1 cellular context compared by ENCODE assay signal in genomic region chr11:121722431-121723256, GRCh38.
TF ChIP-seq lines count a peak whose summit lies in the region.

No MANE protein-coding gene starts in this region.

TF ChIP-seq in HepG2, 621 proteins besides CTCF, POLR2A, EP300 and RAD21 (continued from another document and continues in another):
- TF ChIP-seq ZBTB39 (CRISPR knock-in tag; IDR thresholded peaks at IDR 0.05) (no peak), ZMYM3 (CRISPR knock-in tag; IDR thresholded peaks at IDR 0.05) (0 out of 2 replicates have a peak, but pooled peaks have one; percentile 13), ZNF282 (IDR thresholded peaks at IDR 0.05; ENCODE audit: partially characterized antibody) (no peak), ZNF225 (CRISPR knock-in tag; IDR thresholded peaks at IDR 0.05) (peak; percentile 70; the same call in 1 of the 2 replicates), ZFYVE20 (CRISPR knock-in tag; IDR thresholded peaks at IDR 0.05; ENCODE audit: borderline replicate concordance, low read depth) (no peak), IKZF1 (IDR thresholded peaks at IDR 0.05) (no peak), TARDBP (CRISPR knock-in tag; IDR thresholded peaks at IDR 0.05) (no peak), SSRP1 (CRISPR knock-in tag; IDR thresholded peaks at IDR 0.05) (no peak), EED (CRISPR knock-in tag; IDR thresholded peaks at IDR 0.05) (no peak), AGO2 (optimal IDR thresholded peaks at IDR 0.05; ENCODE audit: low read depth, low read length) (no peak), ZNF556 (CRISPR knock-in tag; IDR thresholded peaks at IDR 0.05; ENCODE audit: borderline replicate concordance) (peak; percentile 66; the same call in 1 of the 2 replicates), YY1 (IDR thresholded peaks at IDR 0.05; ENCODE audit: insufficient read depth, insufficient replicate concordance, low read depth, low read length) (no peak), TCF7 (IDR thresholded peaks at IDR 0.05; ENCODE audit: low read depth) (no peak), RARA (CRISPR knock-in tag; IDR thresholded peaks at IDR 0.05) (peak; percentile 75), ETS1 (CRISPR knock-in tag; IDR thresholded peaks at IDR 0.05) (no peak), CEBPG (CRISPR knock-in tag; IDR thresholded peaks at IDR 0.05) (peak; percentile 51), MED8 (CRISPR knock-in tag; IDR thresholded peaks at IDR 0.05; ENCODE audit: insufficient replicate concordance) (peak; percentile 65), CEBPZ (IDR thresholded peaks at IDR 0.05; ENCODE audit: low read length) (no peak), SMAD1 (CRISPR knock-in tag; IDR thresholded peaks at IDR 0.05; ENCODE audit: borderline replicate concordance, low read depth) (no peak), CREB1 (IDR thresholded peaks at IDR 0.05) (no peak), CREB1 (CRISPR knock-in tag; IDR thresholded peaks at IDR 0.05) (no peak), NFRKB (IDR thresholded peaks at IDR 0.05) (no peak), NFIC (IDR thresholded peaks at IDR 0.05; ENCODE audit: low read length) (no peak), SETDB1 (CRISPR knock-in tag; IDR thresholded peaks at IDR 0.05; ENCODE audit: borderline replicate concordance) (no peak), ZNF672 (CRISPR knock-in tag; IDR thresholded peaks at IDR 0.05) (no peak), SOX13 (IDR thresholded peaks at IDR 0.05) (peak; percentile 67), SOX13 (CRISPR knock-in tag; conservative IDR thresholded peaks at IDR 0.05 in 1 of 2, IDR thresholded peaks at IDR 0.05 in 1 of 2) (peak in 1 of 2 experiments; percentile 91; a peak in 2 of 4 replicates), HDAC1 (CRISPR knock-in tag; IDR thresholded peaks at IDR 0.05) (peak; percentile 62; the same call in 1 of the 2 replicates), RELA (CRISPR knock-in tag; IDR thresholded peaks at IDR 0.05) (no peak), FOXP4 (CRISPR knock-in tag; IDR thresholded peaks at IDR 0.05) (peak; percentile 78), ZFP82 (CRISPR knock-in tag; IDR thresholded peaks at IDR 0.05; ENCODE audit: borderline replicate concordance) (no peak), SMARCC2 (IDR thresholded peaks at IDR 0.05) (no peak), TRIM24 (CRISPR knock-in tag; IDR thresholded peaks at IDR 0.05) (peak; percentile 62; the same call in 1 of the 2 replicates), CBX5 (CRISPR knock-in tag; IDR thresholded peaks at IDR 0.05; ENCODE audit: borderline replicate concordance) (peak; percentile 86; the same call in 1 of the 2 replicates), ZNF552 (CRISPR knock-in tag; IDR thresholded peaks at IDR 0.05; ENCODE audit: borderline replicate concordance) (peak; percentile 88; the same call in 1 of the 2 replicates), ZNF83 (CRISPR knock-in tag; IDR thresholded peaks at IDR 0.05; ENCODE audit: borderline replicate concordance) (no peak), ZHX1 (CRISPR knock-in tag; IDR thresholded peaks at IDR 0.05; ENCODE audit: low read depth) (peak; percentile 78), MIER2 (CRISPR knock-in tag; IDR thresholded peaks at IDR 0.05) (peak; percentile 67; the same call in 1 of the 2 replicates), CHD2 (IDR thresholded peaks at IDR 0.05; ENCODE audit: low read depth, low read length) (no peak), ZMYM2 (CRISPR knock-in tag; IDR thresholded peaks at IDR 0.05) (peak; percentile 61; the same call in 1 of the 2 replicates), E2F1 (CRISPR knock-in tag; IDR thresholded peaks at IDR 0.05) (no peak), ZNF570 (CRISPR knock-in tag; IDR thresholded peaks at IDR 0.05; ENCODE audit: borderline replicate concordance) (no peak), ZNF772 (CRISPR knock-in tag; IDR thresholded peaks at IDR 0.05) (peak; percentile 74; the same call in 1 of the 2 replicates), ZNF720 (CRISPR knock-in tag; IDR thresholded peaks at IDR 0.05) (no peak)
- TF ChIP-seq, protein P1, sequence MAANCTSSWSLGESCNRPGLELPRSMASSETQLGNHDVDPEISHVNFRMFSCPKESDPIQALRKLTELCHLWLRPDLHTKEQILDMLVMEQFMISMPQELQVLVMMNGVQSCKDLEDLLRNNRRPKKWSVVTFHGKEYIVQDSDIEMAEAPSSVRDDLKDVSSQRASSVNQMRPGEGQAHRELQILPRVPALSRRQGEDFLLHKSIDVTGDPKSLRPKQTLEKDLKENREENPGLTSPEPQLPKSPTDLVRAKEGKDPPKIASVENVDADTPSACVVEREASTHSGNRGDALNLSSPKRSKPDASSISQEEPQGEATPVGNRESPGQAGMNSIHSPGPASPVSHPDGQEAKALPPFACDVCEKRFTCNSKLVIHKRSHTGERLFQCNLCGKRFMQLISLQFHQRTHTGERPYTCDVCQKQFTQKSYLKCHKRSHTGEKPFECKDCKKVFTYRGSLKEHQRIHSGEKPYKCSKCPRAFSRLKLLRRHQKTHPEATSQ (CRISPR knock-in tag; IDR thresholded peaks at IDR 0.05; ENCODE audit: borderline replicate concordance) = no peak
- TF ChIP-seq, protein P2, sequence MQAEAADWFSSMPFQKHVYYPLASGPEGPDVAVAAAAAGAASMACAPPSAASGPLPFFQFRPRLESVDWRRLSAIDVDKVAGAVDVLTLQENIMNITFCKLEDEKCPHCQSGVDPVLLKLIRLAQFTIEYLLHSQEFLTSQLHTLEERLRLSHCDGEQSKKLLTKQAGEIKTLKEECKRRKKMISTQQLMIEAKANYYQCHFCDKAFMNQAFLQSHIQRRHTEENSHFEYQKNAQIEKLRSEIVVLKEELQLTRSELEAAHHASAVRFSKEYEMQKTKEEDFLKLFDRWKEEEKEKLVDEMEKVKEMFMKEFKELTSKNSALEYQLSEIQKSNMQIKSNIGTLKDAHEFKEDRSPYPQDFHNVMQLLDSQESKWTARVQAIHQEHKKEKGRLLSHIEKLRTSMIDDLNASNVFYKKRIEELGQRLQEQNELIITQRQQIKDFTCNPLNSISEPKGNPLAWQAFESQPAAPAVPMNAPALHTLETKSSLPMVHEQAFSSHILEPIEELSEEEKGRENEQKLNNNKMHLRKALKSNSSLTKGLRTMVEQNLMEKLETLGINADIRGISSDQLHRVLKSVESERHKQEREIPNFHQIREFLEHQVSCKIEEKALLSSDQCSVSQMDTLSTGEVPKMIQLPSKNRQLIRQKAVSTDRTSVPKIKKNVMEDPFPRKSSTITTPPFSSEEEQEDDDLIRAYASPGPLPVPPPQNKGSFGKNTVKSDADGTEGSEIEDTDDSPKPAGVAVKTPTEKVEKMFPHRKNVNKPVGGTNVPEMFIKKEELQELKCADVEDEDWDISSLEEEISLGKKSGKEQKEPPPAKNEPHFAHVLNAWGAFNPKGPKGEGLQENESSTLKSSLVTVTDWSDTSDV (CRISPR knock-in tag; IDR thresholded peaks at IDR 0.05) = no peak
- TF ChIP-seq, protein P3, sequence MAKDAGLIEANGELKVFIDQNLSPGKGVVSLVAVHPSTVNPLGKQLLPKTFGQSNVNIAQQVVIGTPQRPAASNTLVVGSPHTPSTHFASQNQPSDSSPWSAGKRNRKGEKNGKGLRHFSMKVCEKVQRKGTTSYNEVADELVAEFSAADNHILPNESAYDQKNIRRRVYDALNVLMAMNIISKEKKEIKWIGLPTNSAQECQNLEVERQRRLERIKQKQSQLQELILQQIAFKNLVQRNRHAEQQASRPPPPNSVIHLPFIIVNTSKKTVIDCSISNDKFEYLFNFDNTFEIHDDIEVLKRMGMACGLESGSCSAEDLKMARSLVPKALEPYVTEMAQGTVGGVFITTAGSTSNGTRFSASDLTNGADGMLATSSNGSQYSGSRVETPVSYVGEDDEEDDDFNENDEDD (CRISPR knock-in tag; IDR thresholded peaks at IDR 0.05; ENCODE audit: borderline replicate concordance) = peak; percentile 97
